In the genomic region with DNA sequence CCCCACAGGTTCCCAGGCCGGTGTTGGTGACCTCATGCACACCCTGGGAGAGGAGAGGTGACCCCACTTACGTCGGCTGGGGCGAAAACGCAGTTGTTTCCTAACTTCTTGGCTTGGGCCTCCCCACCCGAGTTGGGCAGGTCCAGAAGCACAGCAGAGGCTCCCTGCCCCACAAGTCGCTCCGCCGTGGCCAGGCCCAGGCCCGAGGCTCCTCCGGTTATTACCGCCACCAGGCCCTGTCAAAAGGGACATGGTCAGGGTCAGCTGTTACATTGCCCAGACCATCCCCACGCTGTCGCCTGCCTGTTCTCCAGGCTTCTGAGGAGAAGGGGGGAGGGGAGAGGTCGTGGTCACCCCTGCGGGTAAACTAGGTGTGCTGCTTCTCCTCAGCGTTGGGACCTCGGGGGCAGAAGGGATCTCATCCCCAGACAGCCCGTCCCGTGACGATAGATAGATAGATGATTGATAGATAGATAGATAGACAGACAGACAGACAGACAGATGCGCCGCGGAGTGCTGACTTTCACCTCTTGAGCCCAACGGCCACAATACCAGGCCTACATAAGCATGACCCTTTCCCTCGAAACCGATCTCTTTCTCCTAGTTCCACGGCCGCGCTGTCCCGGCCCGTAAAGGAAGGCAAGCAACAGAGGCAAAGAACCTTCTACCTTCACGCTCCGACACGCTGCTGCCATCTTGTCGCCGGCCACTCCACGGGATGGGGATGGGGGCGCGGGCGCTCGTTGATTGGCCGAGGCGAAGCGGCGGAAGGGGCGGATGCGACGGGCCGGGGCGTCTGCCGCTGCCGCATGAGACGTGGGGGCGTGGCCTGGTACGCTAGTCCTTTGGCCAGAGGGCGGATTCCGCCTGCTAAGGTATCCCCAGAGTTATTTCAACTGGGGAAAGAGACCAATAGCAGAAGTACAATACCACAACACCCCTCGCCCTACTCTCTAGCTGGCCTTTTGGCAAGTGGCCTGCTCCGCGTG, we compare ENCODE assay signal across 8 cellular contexts. TPM values are rescaled to one million over a fixed set of nuclear protein-coding genes. Genes with fewer than 3 reads are reported as not detected.
DNase-seq lines count a peak whose midpoint lies in the region; ATAC-seq, FAIRE-seq and TF ChIP-seq lines count a peak whose summit lies in the region.

A gene (minus strand): TSS at position 720 of the 989 bp plus-strand sequence. CDS start 25 bp downstream, at position 695.

- CTCF ChIA-PET in PC-3 (lab: Charles Lee): no interaction called here

- H2AFZ ChIP-seq in PC-3 (ENCODE audit: low read length): peak within 1 kb of the TSS; percentile 91

- H3K9ac ChIP-seq in PC-3 (ENCODE audit: low read length): peak within 1 kb of the TSS; percentile 90

- BruUV-seq in PC-3 (replicated peaks; lab: Mats Ljungman, UMichigan): TSS peak; percentile 81

- H3K4me1 ChIP-seq in PC-3 (ENCODE audit: insufficient read depth, low read length): peaks cover 7% of the 10 kb centered on the region; the same call in 1 of the 2 replicates

- H3K79me2 ChIP-seq in PC-3 (ENCODE audit: low read length): peaks cover 17% of the 10 kb centered on the region

- H3K36me3 ChIP-seq in PC-3 (ENCODE audit: low read depth, low read length): peaks cover 8% of the 10 kb centered on the region

- no peak for TF ChIP-seq CTCF in D721Med (IDR thresholded peaks at IDR 0.05; ENCODE audit: insufficient read depth, missing control alignments)
- TF ChIP-seq CTCF in PC-3 (conservative IDR thresholded peaks at IDR 0.05; ENCODE audit: low read depth, low read length): no peak
- TF ChIP-seq CTCF in epithelial cell of esophagus (IDR thresholded peaks at IDR 0.05; ENCODE audit: insufficient read depth, low read depth, low read length, missing control alignments): no peak

- ATAC-seq in GM21526 (IDR thresholded peaks at IDR 0.05; ENCODE audit: low FRiP score, unreplicated experiment): peak; percentile 76
- ATAC-seq in PC-3: peak; percentile 98

- peak; percentile 35 for FAIRE-seq in D721Med (lab: Jason Lieb, UNC)

- no peaks in the 10 kb centered on the region for H3K27me3 ChIP-seq in PC-3 (ENCODE audit: low read length)

- no peaks in the 10 kb centered on the region for H3K9me2 ChIP-seq in PC-3 (replicated peaks; ENCODE audit: low read length)

- intact Hi-C loops in PC-3 (cut with micrococcal nuclease): loop anchor here (2.0 to 10.0 kb wide), 2 partner anchors 115 to 149 kb away; a partner anchor contains a TSS

- no peaks in the 10 kb centered on the region for H3F3A ChIP-seq in PC-3 (ENCODE audit: low read length, unreplicated experiment)

- peak within 1 kb of the TSS; percentile 90 for H3K4me2 ChIP-seq in PC-3 (ENCODE audit: low read length)

- H3K27ac ChIP-seq in PC-3 (ENCODE audit: low read length): no peak within 1 kb of the TSS

- H3K4me3 ChIP-seq in PC-3 (ENCODE audit: low read length): peak within 1 kb of the TSS; percentile 97
- H3K4me3 ChIP-seq in epithelial cell of esophagus (ENCODE audit: low read length): peak within 1 kb of the TSS; percentile 76

- POLR2A ChIA-PET in PC-3 (lab: Charles Lee; ENCODE audit: unreplicated experiment): no interaction called here

- H3K9me3 ChIP-seq in PC-3 (ENCODE audit: low read length): no peaks in the 10 kb centered on the region

- DNase-seq in D721Med (ENCODE audit: insufficient read length, low spot score) (peak; percentile 72), HuH-7.5 (ENCODE audit: low spot score) (peak; percentile 80), PC-3 (peak; percentile 90), activated T-cell treated with anti-CD3 and anti-CD28 coated beads for 48 hours (ENCODE audit: low read depth) (peak; percentile 83), epithelial cell of esophagus (ENCODE audit: low read depth) (peak; percentile 85), mucosa of gallbladder (ENCODE audit: low spot score) (peak; percentile 88)
- peak; percentile 88 for DNase-seq in stimulated activated CD8-positive, alpha-beta memory T cell treated with anti-CD3 and anti-CD28 coated beads, Interleukin-4, amount 100 ng/mL, for 48 hours

- H4K20me1 ChIP-seq in PC-3 (ENCODE audit: low read length): no peaks in the 10 kb centered on the region

RNA-seq across cellular contexts. Expression of the gene that starts here (rescaled TPM):
- total RNA-seq in PC-3 (2014; rRNA removed): 181 and 191 TPM in 2 replicates
- 71.5 TPM for total RNA-seq in mucosa of gallbladder
